ENCODE assay signal across 1 cellular context in genomic region chr10:35415505-35415904, GRCh38.
TF ChIP-seq lines count a peak whose summit lies in the region.

No MANE protein-coding gene starts in this region.

TF ChIP-seq in WTC11, 78 proteins besides CTCF, POLR2A, EP300 and RAD21 (continued from another document):
- TF ChIP-seq PREB (CRISPR knock-in tag; IDR thresholded peaks at IDR 0.05; ENCODE audit: borderline replicate concordance) (no peak), JUN (CRISPR knock-in tag; IDR thresholded peaks at IDR 0.05) (no peak)
